Comparison of ENCODE assay signal across 1 cellular context in genomic region chr5:5350101-5350500, GRCh38.
A peak's percentile ranks its signal among the peaks of the same experiment; 100 is the strongest.
TF ChIP-seq lines count a peak whose summit lies in the region.

No MANE protein-coding gene starts in this region.

TF ChIP-seq in K562, 482 proteins besides CTCF, POLR2A, EP300 and RAD21 (continued from another document and continues in another):
- TF ChIP-seq ZHX1 (conservative IDR thresholded peaks at IDR 0.05; ENCODE audit: low read length) (no peak), ZNF583 (CRISPR knock-in tag; IDR thresholded peaks at IDR 0.05) (peak; percentile 21; the same call in 1 of the 2 replicates), ZBTB40 (IDR thresholded peaks at IDR 0.05) (no peak), ZBTB40 (CRISPR knock-in tag; IDR thresholded peaks at IDR 0.05) (no peak), USF1 (CRISPR knock-in tag; IDR thresholded peaks at IDR 0.05) (no peak), ZNF318 (IDR thresholded peaks at IDR 0.05; ENCODE audit: borderline replicate concordance in 1 of 2, low read depth in 1 of 2) (no peak), ZNF316 (IDR thresholded peaks at IDR 0.05) (no peak), KAT7 (CRISPR knock-in tag; IDR thresholded peaks at IDR 0.05; ENCODE audit: borderline replicate concordance) (no peak), EWSR1 (IDR thresholded peaks at IDR 0.05; ENCODE audit: borderline replicate concordance, low read depth, partially characterized antibody) (no peak), CREB3 (tag; conservative IDR thresholded peaks at IDR 0.05; ENCODE audit: low read depth) (no peak), EGR1 (conservative IDR thresholded peaks at IDR 0.05) (0 out of 2 replicates have a peak, but pooled peaks have one; percentile 9), CREM (IDR thresholded peaks at IDR 0.05; ENCODE audit: low read depth) (0 out of 2 replicates have a peak, but pooled peaks have one; percentile 30), BRF1 (IDR thresholded peaks at IDR 0.05; ENCODE audit: borderline replicate concordance, extremely low read depth, insufficient read length) (no peak), ELF1 (tag; IDR thresholded peaks at IDR 0.05) (no peak), ZNF3 (CRISPR knock-in tag; IDR thresholded peaks at IDR 0.05) (no peak), MLLT1 (IDR thresholded peaks at IDR 0.05) (no peak), ADNP (tag; IDR thresholded peaks at IDR 0.05) (no peak), ZNF518B (CRISPR knock-in tag; IDR thresholded peaks at IDR 0.05) (no peak), DPF2 (IDR thresholded peaks at IDR 0.05) (0 out of 2 replicates have a peak, but pooled peaks have one; percentile 51), RUNX1 (IDR thresholded peaks at IDR 0.05; ENCODE audit: low read depth) (no peak), CCNT2 (IDR thresholded peaks at IDR 0.05; ENCODE audit: borderline replicate concordance, extremely low read depth, insufficient read length, low read depth, low read length) (no peak), ARID1B (IDR thresholded peaks at IDR 0.05) (peak; percentile 48), THAP7 (CRISPR knock-in tag; IDR thresholded peaks at IDR 0.05) (no peak)
